ENCODE assay signal across 18 cellular contexts in genomic region chr17:79353548-79353947, GRCh38.
DNase-seq lines count a peak whose midpoint lies in the region; ATAC-seq, FAIRE-seq and TF ChIP-seq lines count a peak whose summit lies in the region.
"Had no signal": no experiment of that assay in that cellular context is flagged by ENCODE, and none has a peak within 500 bp of the region (broad histone marks: within the 10 kb centered on the region; RNA-seq: fewer than 3 reads in every experiment).

No MANE protein-coding gene starts in this region.

- TF ChIP-seq CTCF in heart right ventricle (IDR thresholded peaks at IDR 0.05) (no peak), K562 (IDR thresholded peaks at IDR 0.05 in 2 of 3, conservative IDR thresholded peaks at IDR 0.05 in 1 of 3; ENCODE audit: insufficient read depth in 2 of 3, low read depth in 1 of 3, low read length in 3 of 3) (no peak), kidney (IDR thresholded peaks at IDR 0.05; ENCODE audit: borderline replicate concordance, extremely low read depth, insufficient read depth) (no peak), hepatocyte (IDR thresholded peaks at IDR 0.05; ENCODE audit: poor library complexity) (no peak)

- peak; percentile 7 for DNase-seq in left cardiac atrium
- no peak for DNase-seq in heart right ventricle
- DNase-seq in K562 (ENCODE audit: extremely low read depth in 1 of 4, low spot score in 3 of 4): no peak
- DNase-seq in kidney: peak; percentile 37
- no peak for DNase-seq in OCI-M1 (lab: John Stamatoyannopoulos, UW)
- DNase-seq in stimulated activated naive CD4-positive, alpha-beta T cell treated with Interleukin-2 at 50 U/mL for 16 hours (lab: John Stamatoyannopoulos, UW): no peak
- no peak for DNase-seq in hepatocyte (ENCODE audit: low spot score)
- DNase-seq: 8988T; C1 segment of cervical spinal cord; Calu3; CD4-positive, alpha-beta memory T cell; COR-L47; DND-41; H7; HCEC 1CT had no signal

- H3K27ac ChIP-seq in heart right ventricle: no peak overlapping the region
- H3K27ac ChIP-seq in K562 (ENCODE audit: extremely low read depth, low read depth, low read length): no peak overlapping the region
- no peak overlapping the region for H3K27ac ChIP-seq in kidney (ENCODE audit: low read depth in 2 of 2, low read length in 2 of 2)
- H3K27ac ChIP-seq in hepatocyte: no peak overlapping the region

- ATAC-seq in left cardiac atrium (no peak), heart right ventricle (no peak), K562 (no peak)

- CTCF ChIA-PET in K562 (lab: Yijun Ruan, JAX; ENCODE audit: low intra/inter-chr PET ratio): no interaction called here

- H2AFZ ChIP-seq in K562 (ENCODE audit: low read depth, low read length): no peak overlapping the region
- no peak overlapping the region for H2AFZ ChIP-seq in hepatocyte

- H3K9ac ChIP-seq in K562 (ENCODE audit: insufficient read depth in 1 of 2, low read depth in 2 of 2, low read length in 2 of 2) (no peak overlapping the region), kidney (ENCODE audit: low read length in 2 of 2) (no peak overlapping the region)

- H3K4me3 ChIP-seq in heart right ventricle: no peak overlapping the region
- H3K4me3 ChIP-seq in K562: no peak overlapping the region
- H3K4me3 ChIP-seq in kidney (ENCODE audit: low read length in 2 of 2): no peak overlapping the region
- no peak overlapping the region for H3K4me3 ChIP-seq in hepatocyte

- POLR2A ChIA-PET in K562 (lab: Yijun Ruan, JAX): interaction anchor here (1.0 kb wide), 1 partner anchor 178 kb away, joined by 3 read pairs; no protein-coding TSS in a partner anchor

- no TSS peak for BruUV-seq in K562 (replicated peaks; lab: Mats Ljungman, UMichigan)

- intact Hi-C loops in left cardiac atrium (cut with DNase I): no loop called here
- intact Hi-C loops in heart right ventricle (cut with DNase I): loop anchor here in 1 of 10 donors (10.0 kb wide), 1 partner anchor 99 kb away; no protein-coding TSS in a partner anchor
- intact Hi-C loops in K562 (cut with micrococcal nuclease): no loop called here
- intact Hi-C loops in kidney (cut with DNase I): no loop called here

- H3K79me2 ChIP-seq in K562 (ENCODE audit: control insufficient read depth, insufficient read depth, low read length): no peaks in the 10 kb centered on the region
- H3K79me2 ChIP-seq in hepatocyte: no peaks in the 10 kb centered on the region

- no peak for TF ChIP-seq POLR2A in K562 (conservative IDR thresholded peaks at IDR 0.05)

- H3K27me3 ChIP-seq in heart right ventricle: peaks cover 4 to 96% (median 87%) of the 10 kb centered on the region in 7 donors
- peaks cover 3 to 54% of the 10 kb centered on the region in 2 experiments; a peak in 4 of 5 replicates for H3K27me3 ChIP-seq in K562 (ENCODE audit: control insufficient read depth in 2 of 2, insufficient read depth in 2 of 2, low read length in 2 of 2)
- peaks cover 14% of the 10 kb centered on the region for H3K27me3 ChIP-seq in hepatocyte

- WGBS in heart right ventricle, 2 donors: 69 to 73% methylated on average over 13 to 14 of the region's 14 CpGs
- WGBS in K562 (ENCODE audit: insufficient coverage, low coverage, missing lambda C conversion rate): 0% methylated on average over 14 of the region's 14 CpGs
- 72% methylated on average over 14 of the region's 14 CpGs for WGBS in hepatocyte (ENCODE audit: low lambda C conversion rate, missing lambda C conversion rate)

- H3K9me1 ChIP-seq in K562 (ENCODE audit: control insufficient read depth, insufficient read depth, low read length): no peaks in the 10 kb centered on the region

- no peaks in the 10 kb centered on the region for H3K36me3 ChIP-seq in heart right ventricle
- no peaks in the 10 kb centered on the region for H3K36me3 ChIP-seq in K562 (ENCODE audit: control insufficient read depth, insufficient read depth, low read length)
- H3K36me3 ChIP-seq in kidney (ENCODE audit: control insufficient read depth in 1 of 2, insufficient read depth in 2 of 2, low read length in 2 of 2): no peaks in the 10 kb centered on the region
- no peaks in the 10 kb centered on the region for H3K36me3 ChIP-seq in hepatocyte (replicated peaks; ENCODE audit: insufficient read depth, low read depth)

- no peak overlapping the region for H3K4me2 ChIP-seq in K562 (ENCODE audit: insufficient read depth, low read length)
- no peak overlapping the region for H3K4me2 ChIP-seq in hepatocyte

- H3K9me3 ChIP-seq in heart right ventricle (peaks cover 0 to 10% (median 0%) of the 10 kb centered on the region in 11 donors), K562 (replicated peaks; ENCODE audit: control insufficient read depth, insufficient read depth, low read depth, low read length) (no peaks in the 10 kb centered on the region), kidney (ENCODE audit: control insufficient read depth in 1 of 2, low read length in 2 of 2) (no peaks in the 10 kb centered on the region), hepatocyte (ENCODE audit: low read depth) (no peaks in the 10 kb centered on the region)

- no peak for TF ChIP-seq EP300 in K562 (IDR thresholded peaks at IDR 0.05; ENCODE audit: low read length)

- H4K20me1 ChIP-seq in K562 (replicated peaks; ENCODE audit: control insufficient read depth, insufficient read depth, low read length) (no peaks in the 10 kb centered on the region; the same call in none of the 2 replicates), hepatocyte (ENCODE audit: insufficient read depth, poor library complexity, severe bottlenecking) (no peaks in the 10 kb centered on the region)

- in situ Hi-C loops in K562 (cut with MboI): no loop called here

- FAIRE-seq in K562 (lab: Jason Lieb, UNC): no peak
- FAIRE-seq in kidney (lab: Jason Lieb, UNC): no peak
- FAIRE-seq: G401.6, GM12892, H1 had no signal

- no peak for TF ChIP-seq RAD21 in K562 (CRISPR knock-in tag; conservative IDR thresholded peaks at IDR 0.05 in 1 of 2, IDR thresholded peaks at IDR 0.05 in 1 of 2)

- no peaks in the 10 kb centered on the region for H3K9me2 ChIP-seq in hepatocyte (replicated peaks; ENCODE audit: insufficient read depth)

- no peaks in the 10 kb centered on the region for H3K4me1 ChIP-seq in heart right ventricle
- H3K4me1 ChIP-seq in K562 (replicated peaks in 1 of 2; ENCODE audit: control insufficient read depth in 2 of 2, insufficient read depth in 2 of 2, low read length in 2 of 2): no peaks in the 10 kb centered on the region
- no peaks in the 10 kb centered on the region for H3K4me1 ChIP-seq in kidney (ENCODE audit: control insufficient read depth in 1 of 2, insufficient read depth in 1 of 2, low read depth in 1 of 2, low read length in 2 of 2)
- no peaks in the 10 kb centered on the region for H3K4me1 ChIP-seq in hepatocyte (ENCODE audit: insufficient read depth)

TF ChIP-seq in K562, 482 proteins besides CTCF, POLR2A, EP300 and RAD21:
- TF ChIP-seq USF2 (CRISPR knock-in tag; IDR thresholded peaks at IDR 0.05) (peak; percentile 21; the same call in 1 of the 2 replicates), SRF (CRISPR knock-in tag; IDR thresholded peaks at IDR 0.05) (no peak)

Comparison
In these comparisons a context has a peak if more than half of its experiments do, and no peak if none do; other contexts are left out.
1. DNase-seq: peak in left cardiac atrium (single experiment) and kidney (single experiment); none in heart right ventricle (0 of 2), K562 (0 of 4), OCI-M1 (single experiment), stimulated activated naive CD4-positive, alpha-beta T cell treated with Interleukin-2 at 50 U/mL for 16 hours (single experiment) and hepatocyte (single experiment).